ENCODE assay signal across 1 cellular context in the genomic region with DNA sequence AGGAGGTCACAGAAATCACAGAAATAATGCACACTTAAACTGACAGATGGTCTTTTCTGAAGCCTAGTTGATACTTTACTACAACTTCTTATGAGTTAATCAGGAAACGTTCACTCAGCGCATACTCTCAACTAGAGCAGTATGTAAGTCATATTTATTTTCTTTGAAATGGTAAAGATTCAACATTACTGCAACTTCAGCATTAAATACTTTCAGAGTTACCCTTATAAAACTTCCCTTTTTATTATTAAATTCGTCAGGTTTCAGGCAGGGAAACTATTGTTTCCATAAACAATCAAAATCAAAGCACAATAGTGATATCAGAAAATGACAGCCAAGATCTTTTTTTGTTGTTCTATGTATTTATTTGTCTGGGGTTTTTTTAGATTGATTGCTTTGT.
TF ChIP-seq lines count a peak whose summit lies in the region.

No MANE protein-coding gene starts in this region.

TF ChIP-seq in HepG2, 621 proteins besides CTCF, POLR2A, EP300 and RAD21 (continued from another document):
- TF ChIP-seq, protein P1, sequence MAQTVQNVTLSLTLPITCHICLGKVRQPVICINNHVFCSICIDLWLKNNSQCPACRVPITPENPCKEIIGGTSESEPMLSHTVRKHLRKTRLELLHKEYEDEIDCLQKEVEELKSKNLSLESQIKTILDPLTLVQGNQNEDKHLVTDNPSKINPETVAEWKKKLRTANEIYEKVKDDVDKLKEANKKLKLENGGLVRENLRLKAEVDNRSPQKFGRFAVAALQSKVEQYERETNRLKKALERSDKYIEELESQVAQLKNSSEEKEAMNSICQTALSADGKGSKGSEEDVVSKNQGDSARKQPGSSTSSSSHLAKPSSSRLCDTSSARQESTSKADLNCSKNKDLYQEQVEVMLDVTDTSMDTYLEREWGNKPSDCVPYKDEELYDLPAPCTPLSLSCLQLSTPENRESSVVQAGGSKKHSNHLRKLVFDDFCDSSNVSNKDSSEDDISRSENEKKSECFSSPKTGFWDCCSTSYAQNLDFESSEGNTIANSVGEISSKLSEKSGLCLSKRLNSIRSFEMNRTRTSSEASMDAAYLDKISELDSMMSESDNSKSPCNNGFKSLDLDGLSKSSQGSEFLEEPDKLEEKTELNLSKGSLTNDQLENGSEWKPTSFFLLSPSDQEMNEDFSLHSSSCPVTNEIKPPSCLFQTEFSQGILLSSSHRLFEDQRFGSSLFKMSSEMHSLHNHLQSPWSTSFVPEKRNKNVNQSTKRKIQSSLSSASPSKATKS (CRISPR knock-in tag; IDR thresholded peaks at IDR 0.05), result no peak
- TF ChIP-seq ZFP36 (IDR thresholded peaks at IDR 0.05; ENCODE audit: borderline replicate concordance, low read depth, low read length, partially characterized antibody) (no peak), NFYC (CRISPR knock-in tag; IDR thresholded peaks at IDR 0.05) (no peak), PLRG1 (conservative IDR thresholded peaks at IDR 0.05) (no peak), ZNF570 (CRISPR knock-in tag; IDR thresholded peaks at IDR 0.05; ENCODE audit: borderline replicate concordance) (no peak), ATF2 (CRISPR knock-in tag; IDR thresholded peaks at IDR 0.05) (no peak)
- TF ChIP-seq, protein P2, sequence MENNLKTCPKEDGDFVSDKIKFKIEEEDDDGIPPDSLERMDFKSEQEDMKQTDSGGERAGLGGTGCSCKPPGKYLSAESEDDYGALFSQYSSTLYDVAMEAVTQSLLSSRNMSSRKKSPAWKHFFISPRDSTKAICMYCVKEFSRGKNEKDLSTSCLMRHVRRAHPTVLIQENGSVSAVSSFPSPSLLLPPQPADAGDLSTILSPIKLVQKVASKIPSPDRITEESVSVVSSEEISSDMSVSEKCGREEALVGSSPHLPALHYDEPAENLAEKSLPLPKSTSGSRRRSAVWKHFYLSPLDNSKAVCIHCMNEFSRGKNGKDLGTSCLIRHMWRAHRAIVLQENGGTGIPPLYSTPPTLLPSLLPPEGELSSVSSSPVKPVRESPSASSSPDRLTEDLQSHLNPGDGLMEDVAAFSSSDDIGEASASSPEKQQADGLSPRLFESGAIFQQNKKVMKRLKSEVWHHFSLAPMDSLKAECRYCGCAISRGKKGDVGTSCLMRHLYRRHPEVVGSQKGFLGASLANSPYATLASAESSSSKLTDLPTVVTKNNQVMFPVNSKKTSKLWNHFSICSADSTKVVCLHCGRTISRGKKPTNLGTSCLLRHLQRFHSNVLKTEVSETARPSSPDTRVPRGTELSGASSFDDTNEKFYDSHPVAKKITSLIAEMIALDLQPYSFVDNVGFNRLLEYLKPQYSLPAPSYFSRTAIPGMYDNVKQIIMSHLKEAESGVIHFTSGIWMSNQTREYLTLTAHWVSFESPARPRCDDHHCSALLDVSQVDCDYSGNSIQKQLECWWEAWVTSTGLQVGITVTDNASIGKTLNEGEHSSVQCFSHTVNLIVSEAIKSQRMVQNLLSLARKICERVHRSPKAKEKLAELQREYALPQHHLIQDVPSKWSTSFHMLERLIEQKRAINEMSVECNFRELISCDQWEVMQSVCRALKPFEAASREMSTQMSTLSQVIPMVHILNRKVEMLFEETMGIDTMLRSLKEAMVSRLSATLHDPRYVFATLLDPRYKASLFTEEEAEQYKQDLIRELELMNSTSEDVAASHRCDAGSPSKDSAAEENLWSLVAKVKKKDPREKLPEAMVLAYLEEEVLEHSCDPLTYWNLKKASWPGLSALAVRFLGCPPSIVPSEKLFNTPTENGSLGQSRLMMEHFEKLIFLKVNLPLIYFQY (CRISPR knock-in tag; IDR thresholded peaks at IDR 0.05; ENCODE audit: borderline replicate concordance), result no peak
- TF ChIP-seq, protein P3, sequence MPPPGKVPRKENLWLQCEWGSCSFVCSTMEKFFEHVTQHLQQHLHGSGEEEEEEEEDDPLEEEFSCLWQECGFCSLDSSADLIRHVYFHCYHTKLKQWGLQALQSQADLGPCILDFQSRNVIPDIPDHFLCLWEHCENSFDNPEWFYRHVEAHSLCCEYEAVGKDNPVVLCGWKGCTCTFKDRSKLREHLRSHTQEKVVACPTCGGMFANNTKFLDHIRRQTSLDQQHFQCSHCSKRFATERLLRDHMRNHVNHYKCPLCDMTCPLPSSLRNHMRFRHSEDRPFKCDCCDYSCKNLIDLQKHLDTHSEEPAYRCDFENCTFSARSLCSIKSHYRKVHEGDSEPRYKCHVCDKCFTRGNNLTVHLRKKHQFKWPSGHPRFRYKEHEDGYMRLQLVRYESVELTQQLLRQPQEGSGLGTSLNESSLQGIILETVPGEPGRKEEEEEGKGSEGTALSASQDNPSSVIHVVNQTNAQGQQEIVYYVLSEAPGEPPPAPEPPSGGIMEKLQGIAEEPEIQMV (CRISPR knock-in tag; IDR thresholded peaks at IDR 0.05; ENCODE audit: low read depth), result no peak
